In the genomic region with DNA sequence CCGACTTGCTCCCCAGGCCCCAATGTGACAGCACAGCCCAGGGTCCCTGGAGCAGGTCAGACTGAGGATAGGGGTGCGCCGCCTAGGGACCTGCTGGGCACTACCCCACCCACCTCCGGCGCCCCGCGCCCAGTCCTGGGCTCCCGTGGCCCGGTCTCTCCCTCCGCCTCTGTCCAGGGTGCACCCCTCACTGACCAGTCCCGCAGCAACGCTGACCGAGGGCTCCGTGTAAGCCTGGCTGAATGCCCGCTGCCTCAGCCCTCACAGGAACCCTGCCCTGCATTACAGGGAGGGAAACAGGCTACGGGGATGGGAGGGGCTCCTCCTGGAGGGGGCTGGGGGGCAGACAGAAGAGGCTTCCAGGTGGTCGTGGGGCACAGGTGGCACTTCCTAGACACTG, we compare ENCODE assay signal across 20 cellular contexts. TPM values are rescaled to one million over a fixed set of nuclear protein-coding genes. Genes with fewer than 3 reads are reported as not detected.
DNase-seq lines count a peak whose midpoint lies in the region; ATAC-seq and FAIRE-seq lines count a peak whose summit lies in the region.
"Had no signal": no experiment of that assay in that cellular context is flagged by ENCODE, and none has a peak within 500 bp of the region (broad histone marks: within the 10 kb centered on the region; RNA-seq: fewer than 3 reads in every experiment).

No MANE protein-coding gene starts in this region.

- FAIRE-seq in small intestine (lab: Jason Lieb, UNC) = no peak
- FAIRE-seq: K562 had no signal

- no peak overlapping the region for H3K4me3 Mint-ChIP-seq in IgD-negative memory B cell
- H3K4me3 Mint-ChIP-seq in immature natural killer cell = peak overlapping the region in 2 of 5 donors; percentile 9 to 23
- H3K4me3 Mint-ChIP-seq: activated B cell treated with CpG ODN at 0.5 μM for 24 hours, brain, GM23338 had no signal

- H3K4me1 Mint-ChIP-seq in IgD-negative memory B cell = peaks cover 10 to 12% (median 10%) of the 10 kb centered on the region in 3 donors
- H3K4me1 Mint-ChIP-seq in immature natural killer cell = peaks cover 34 to 42% of the 10 kb centered on the region in 2 donors

- WGBS in small intestine, 3 donors = 63 to 76% (median 72%) methylated on average over 10 to 17 of the region's 17 CpGs

- H3K27ac Mint-ChIP-seq in IgD-negative memory B cell (peak overlapping the region in 2 of 3 donors; percentile 71 to 83), immature natural killer cell (peak overlapping the region in 4 of 6 donors; percentile 57 to 71 (median 66))
- H3K27ac Mint-ChIP-seq: activated B cell treated with CpG ODN at 0.5 μM for 24 hours, brain, GM23338 had no signal

- peak overlapping the region; percentile 90 for H3K4me2 ChIP-seq in BLaER1
- H3K4me2 ChIP-seq: GM23338 had no signal

- H3K9me3 ChIP-seq in BLaER1 (no peaks in the 10 kb centered on the region; the same call in 1 of the 2 replicates), small intestine (ENCODE audit: control insufficient read depth, low read depth) (no peaks in the 10 kb centered on the region)
- H3K9me3 ChIP-seq: prostate gland had no signal

- H3K4me3 ChIP-seq in BLaER1 (no peak overlapping the region), small intestine (ENCODE audit: low read depth in 1 of 2, low read length in 2 of 2) (no peak overlapping the region)
- H3K4me3 ChIP-seq: GM23338, K562, prostate gland had no signal

- no peaks in the 10 kb centered on the region for H3K27me3 Mint-ChIP-seq in IgD-negative memory B cell
- H3K27me3 Mint-ChIP-seq in immature natural killer cell (ENCODE audit: low read depth in 3 of 3) = peaks cover 12 to 16% (median 13%) of the 10 kb centered on the region in 3 donors
- H3K27me3 Mint-ChIP-seq: activated B cell treated with CpG ODN at 0.5 μM for 24 hours, naive B cell had no signal

- DNase-seq in immature natural killer cell (no peak), small intestine (no peak), A172 (ENCODE audit: low spot score) (no peak), NOMO-1 (lab: John Stamatoyannopoulos, UW; ENCODE audit: unreplicated experiment in 2 of 2) (no peak)
- DNase-seq: activated B cell treated with CpG ODN at 0.5 μM for 24 hours; AML-193; GF-D8; naive B cell; NCI-H2029 treated with DMSO at 0.1 percent for 48 hours; stimulated activated naive CD8-positive, alpha-beta T cell treated with anti-CD3 and anti-CD28 coated beads, Interleukin-15, Interleukin-2, amounts not matched to agents 100 U/mL and 50 U/mL, for 24 hours had no signal

- H3K27ac ChIP-seq in BLaER1 = peak overlapping the region; percentile 78
- H3K27ac ChIP-seq in small intestine (ENCODE audit: low read depth in 1 of 2, low read length in 1 of 2) = peak overlapping the region; percentile 36 to 88
- H3K27ac ChIP-seq: epithelial cell of prostate had no signal

- H3K9ac ChIP-seq in BLaER1 = peak overlapping the region; percentile 55

- H4K20me1 ChIP-seq in BLaER1 = peaks cover 75% of the 10 kb centered on the region

- H3K36me3 Mint-ChIP-seq in IgD-negative memory B cell = peaks cover 5% of the 10 kb centered on the region
- no peaks in the 10 kb centered on the region for H3K36me3 Mint-ChIP-seq in immature natural killer cell

- H3K4me1 ChIP-seq in BLaER1 = peaks cover 59% of the 10 kb centered on the region
- peaks cover 3 to 15% of the 10 kb centered on the region in 2 donors for H3K4me1 ChIP-seq in small intestine (ENCODE audit: control insufficient read depth in 2 of 2, insufficient read depth in 1 of 2, low read depth in 1 of 2, low read length in 1 of 2)

- peaks cover 26% of the 10 kb centered on the region; the same call in 1 of the 2 replicates for H3K36me3 ChIP-seq in BLaER1
- peaks cover 1 to 3% of the 10 kb centered on the region in 2 donors for H3K36me3 ChIP-seq in small intestine (ENCODE audit: control insufficient read depth in 2 of 2, insufficient read depth in 2 of 2, low read length in 2 of 2)
- H3K36me3 ChIP-seq: prostate gland had no signal

- H3K9me3 Mint-ChIP-seq in IgD-negative memory B cell = no peaks in the 10 kb centered on the region
- H3K9me3 Mint-ChIP-seq in immature natural killer cell = peaks cover 0 to 1% (median 0%) of the 10 kb centered on the region in 6 donors
- H3K9me3 Mint-ChIP-seq: activated B cell treated with CpG ODN at 0.5 μM for 24 hours, GM23338 had no signal

- H3K27me3 ChIP-seq in BLaER1 (no peaks in the 10 kb centered on the region), small intestine (ENCODE audit: control insufficient read depth in 2 of 2, insufficient read depth in 2 of 2, low read length in 2 of 2) (no peaks in the 10 kb centered on the region)

- ATAC-seq in HG02870 (IDR thresholded peaks at IDR 0.05; ENCODE audit: unreplicated experiment) (no peak), GM19035 (IDR thresholded peaks at IDR 0.05; ENCODE audit: unreplicated experiment) (no peak)
- ATAC-seq: GM23338; K562; Right ventricle myocardium inferior; stimulated activated naive CD8-positive, alpha-beta T cell treated with anti-CD3 and anti-CD28 coated beads, Interleukin-15, Interleukin-2, amounts not matched to agents 100 U/mL and 50 U/mL, for 24 hours had no signal

RNA-seq across cellular contexts. Expression of gene GPX4, which starts 31.7 kb away (rescaled TPM):
- 460 TPM for polyA plus RNA-seq in IgD-negative memory B cell
- 100 to 1,000 TPM; 225 to 320 (median 280) TPM for polyA plus RNA-seq in immature natural killer cell
- 1,000 to 10,000 TPM in 2 of 3 donors, 100 to 1,000 TPM in 1; 335 to 1,298 (median 1,178) TPM for polyA plus RNA-seq in small intestine
- total RNA-seq in A172 (2014; rRNA removed; shearing (Covaris generic)) = 323 and 353 TPM in 2 replicates

RNA-seq across cellular contexts. Expression of gene SBNO2, which starts 38.6 kb away (rescaled TPM):
- polyA plus RNA-seq in IgD-negative memory B cell (2.1 TPM), immature natural killer cell (1 to 10 TPM in 1 of 3 donors, under 1 TPM in 2; 0.27 to 3.4 (median 0.89) TPM), small intestine (10 to 100 TPM; 19.7 to 32.1 (median 19.7) TPM)
- 37.0 and 51.1 TPM in 2 replicates for total RNA-seq in A172 (2014; rRNA removed; shearing (Covaris generic))

RNA-seq across cellular contexts. Expression of gene POLR2E, which starts 40.3 kb away (rescaled TPM):
- polyA plus RNA-seq in IgD-negative memory B cell = 237 TPM
- polyA plus RNA-seq in immature natural killer cell = 100 to 1,000 TPM; 182 to 288 (median 237) TPM
- polyA plus RNA-seq in small intestine = 100 to 1,000 TPM; 141 to 189 (median 143) TPM
- total RNA-seq in A172 (2014; rRNA removed; shearing (Covaris generic)) = 265 and 318 TPM in 2 replicates
